In genomic region chr1:67557731-67558448, GRCh38 we compare ENCODE assay signal across 25 cellular contexts.
A peak's percentile ranks its signal among the peaks of the same experiment; 100 is the strongest.
DNase-seq lines count a peak whose midpoint lies in the region; ATAC-seq, FAIRE-seq and TF ChIP-seq lines count a peak whose summit lies in the region.
"Had no signal": no experiment of that assay in that cellular context is flagged by ENCODE, and none has a peak within 500 bp of the region (broad histone marks: within the 10 kb centered on the region; RNA-seq: fewer than 3 reads in every experiment).

No MANE protein-coding gene starts in this region.

- no peaks in the 10 kb centered on the region for H3K9me1 ChIP-seq in K562 (ENCODE audit: control insufficient read depth, insufficient read depth, low read length)

- H3K36me3 ChIP-seq in K562 (ENCODE audit: control insufficient read depth, insufficient read depth, low read length), result no peaks in the 10 kb centered on the region
- no peaks in the 10 kb centered on the region for H3K36me3 ChIP-seq in osteoblast (ENCODE audit: insufficient read depth, low read length)
- H3K36me3 ChIP-seq in thyroid gland, result no peaks in the 10 kb centered on the region
- H3K36me3 ChIP-seq: HAP-1, pancreas, right atrium auricular region, stomach, upper lobe of right lung, WERI-Rb-1 had no signal

- H3K27ac ChIP-seq in K562 (ENCODE audit: extremely low read depth, low read depth, low read length) (no peak overlapping the region), osteoblast (ENCODE audit: low read depth, low read length) (no peak overlapping the region), thyroid gland (no peak overlapping the region)
- H3K27ac ChIP-seq: pancreas, upper lobe of right lung, WERI-Rb-1 had no signal

- no peaks in the 10 kb centered on the region for H4K20me1 ChIP-seq in K562 (replicated peaks; ENCODE audit: control insufficient read depth, insufficient read depth, low read length)
- no peaks in the 10 kb centered on the region for H4K20me1 ChIP-seq in osteoblast (ENCODE audit: insufficient read depth, low read length)

- no peaks in the 10 kb centered on the region for H3K9me3 Mint-ChIP-seq in Calu3 (ENCODE audit: low read depth, unreplicated experiment)
- H3K9me3 Mint-ChIP-seq: activated CD4-positive, alpha-beta T cell treated with anti-CD3 and anti-CD28 coated beads, Interleukin-2, amount 10 ng/mL, durations not matched to agents 7 days and 5 days; activated T-helper 1 cell treated with anti-CD3 and anti-CD28 coated beads, Interleukin-12 subunit alpha, Interleukin-12 subunit beta, Interleukin-2, Interleukin-4 antibody, amounts not matched to agents 30 ng/mL and 10 ng/mL and 1 ng/mL, durations not matched to agents 14 hours and 24 hours and 36 hours; naive B cell had no signal

- CTCF ChIA-PET in Calu3 (lab: Charles Lee) (interaction anchor here (0.5 to 1.5 kb wide), 2 partner anchors 20 to 202 kb away, joined by 3 to 5 read pairs; no protein-coding TSS in a partner anchor), K562 (lab: Yijun Ruan, JAX; ENCODE audit: low intra/inter-chr PET ratio) (no interaction called here)

- intact Hi-C loops in Calu3 (cut with micrococcal nuclease; ENCODE audit: unreplicated experiment), result no loop called here
- intact Hi-C loops in K562 (cut with micrococcal nuclease), result no loop called here
- intact Hi-C loops in thyroid gland (cut with DNase I), result loop anchor here (10.0 kb wide), 2 partner anchors 197 to 267 kb away; no protein-coding TSS in a partner anchor

- no peak overlapping the region for H3K4me3 Mint-ChIP-seq in Calu3 (ENCODE audit: low read depth, unreplicated experiment)
- H3K4me3 Mint-ChIP-seq: activated CD4-positive, alpha-beta T cell treated with anti-CD3 and anti-CD28 coated beads, Interleukin-2, amount 10 ng/mL, durations not matched to agents 7 days and 5 days; activated T-helper 1 cell treated with anti-CD3 and anti-CD28 coated beads, Interleukin-12 subunit alpha, Interleukin-12 subunit beta, Interleukin-2, Interleukin-4 antibody, amounts not matched to agents 30 ng/mL and 10 ng/mL and 1 ng/mL, durations not matched to agents 14 hours and 24 hours and 36 hours; naive B cell had no signal

- ATAC-seq in K562, result peak; percentile 14; the same call in 2 of the 3 replicates
- ATAC-seq in GM18519 (IDR thresholded peaks at IDR 0.05; ENCODE audit: low FRiP score, unreplicated experiment), result no peak
- no peak for ATAC-seq in GM21447 (IDR thresholded peaks at IDR 0.05; ENCODE audit: unreplicated experiment)
- ATAC-seq: PC-3, upper lobe of right lung had no signal

- TF ChIP-seq POLR2A in K562 (conservative IDR thresholded peaks at IDR 0.05), result no peak
- no peak for TF ChIP-seq POLR2A in thyroid gland (IDR thresholded peaks at IDR 0.05)

- H3K4me2 ChIP-seq in K562 (ENCODE audit: insufficient read depth, low read length) (peak overlapping the region; percentile 13; the same call in 1 of the 2 replicates), osteoblast (ENCODE audit: insufficient read depth, low read length) (no peak overlapping the region)

- DNase-seq in Calu3 (no peak), NCI-H69 (lab: John Stamatoyannopoulos, UW) (peak; percentile 7), K562 (ENCODE audit: extremely low read depth in 1 of 4, low spot score in 3 of 4) (peak in 1 of 4 experiments; percentile 38), osteoblast (ENCODE audit: insufficient read length, low spot score, missing footprints) (peak; percentile 9), thyroid gland (no peak)
- DNase-seq in activated CD8-positive, alpha-beta memory T cell treated with anti-CD3 and anti-CD28 coated beads for 24 hours, result no peak
- DNase-seq: activated CD4-positive, alpha-beta T cell treated with anti-CD3 and anti-CD28 coated beads, Interleukin-2, amount 10 ng/mL, durations not matched to agents 7 days and 5 days; activated naive CD4-positive, alpha-beta T cell treated with anti-CD3 and anti-CD28 coated beads, Interleukin-2, amount 50 U/mL, for 16 hours; anterior cingulate cortex; caudate nucleus; dermis blood vessel endothelial cell; mammary epithelial cell; naive B cell; NCI-H1436; pancreas; PC-3; SHP77 treated with DMSO at 0.1 percent for 48 hours; stomach; upper lobe of right lung; WERI-Rb-1 had no signal

- H3K4me1 ChIP-seq in K562 (replicated peaks in 1 of 2; ENCODE audit: control insufficient read depth in 2 of 2, insufficient read depth in 2 of 2, low read length in 2 of 2) (peaks cover 28 to 31% of the 10 kb centered on the region in 2 experiments; a peak in 4 of 5 replicates), osteoblast (ENCODE audit: insufficient read depth, low read length) (peaks cover 19% of the 10 kb centered on the region), thyroid gland (peaks cover 0 to 9% of the 10 kb centered on the region in 2 donors)
- H3K4me1 ChIP-seq: HAP-1 had no signal

- no peak for FAIRE-seq in K562 (lab: Jason Lieb, UNC)
- FAIRE-seq: pancreas had no signal

- no peaks in the 10 kb centered on the region for H3K27me3 Mint-ChIP-seq in Calu3 (ENCODE audit: unreplicated experiment)
- H3K27me3 Mint-ChIP-seq: activated CD4-positive, alpha-beta T cell treated with anti-CD3 and anti-CD28 coated beads, Interleukin-2, amount 10 ng/mL, durations not matched to agents 7 days and 5 days had no signal

- peak overlapping the region; percentile 3 to 73; a peak in 1 of 4 replicates for H3K9ac ChIP-seq in K562 (ENCODE audit: insufficient read depth in 1 of 2, low read depth in 2 of 2, low read length in 2 of 2)

- H3K27ac Mint-ChIP-seq in Calu3 (ENCODE audit: unreplicated experiment), result peak overlapping the region; percentile 33
- H3K27ac Mint-ChIP-seq: activated CD4-positive, alpha-beta T cell treated with anti-CD3 and anti-CD28 coated beads, Interleukin-2, amount 10 ng/mL, durations not matched to agents 7 days and 5 days; activated T-helper 1 cell treated with anti-CD3 and anti-CD28 coated beads, Interleukin-12 subunit alpha, Interleukin-12 subunit beta, Interleukin-2, Interleukin-4 antibody, amounts not matched to agents 30 ng/mL and 10 ng/mL and 1 ng/mL, durations not matched to agents 14 hours and 24 hours and 36 hours; naive B cell had no signal

- TF ChIP-seq CTCF in Calu3 (IDR thresholded peaks at IDR 0.05; ENCODE audit: unreplicated experiment) (no peak), K562 (IDR thresholded peaks at IDR 0.05 in 2 of 3, conservative IDR thresholded peaks at IDR 0.05 in 1 of 3; ENCODE audit: insufficient read depth in 2 of 3, low read depth in 1 of 3, low read length in 3 of 3) (no peak), osteoblast (IDR thresholded peaks at IDR 0.05; ENCODE audit: extremely low read depth, low read depth, low read length) (no peak), thyroid gland (IDR thresholded peaks at IDR 0.05) (no peak)

- H3K36me3 Mint-ChIP-seq in Calu3 (ENCODE audit: insufficient read depth, unreplicated experiment), result no peaks in the 10 kb centered on the region
- H3K36me3 Mint-ChIP-seq: naive B cell had no signal

- H3K9me3 ChIP-seq in K562 (replicated peaks; ENCODE audit: control insufficient read depth, insufficient read depth, low read depth, low read length), result no peaks in the 10 kb centered on the region
- no peaks in the 10 kb centered on the region for H3K9me3 ChIP-seq in osteoblast (ENCODE audit: low read depth, low read length)
- no peaks in the 10 kb centered on the region for H3K9me3 ChIP-seq in thyroid gland
- H3K9me3 ChIP-seq: HAP-1, pancreas, right atrium auricular region, stomach, upper lobe of right lung had no signal

- whole genome bisulfite sequencing in K562 (ENCODE audit: insufficient coverage, low coverage, missing lambda C conversion rate), result 63% methylated on average over 11 of the region's 11 CpGs
- WGBS in thyroid gland, 2 donors, result 78 to 80% methylated on average over 11 of the region's 11 CpGs

- H2AFZ ChIP-seq in K562 (ENCODE audit: low read depth, low read length), result peak overlapping the region; percentile 60
- H2AFZ ChIP-seq in osteoblast (ENCODE audit: low read length), result peak overlapping the region; percentile 17

- H3K79me2 ChIP-seq in K562 (ENCODE audit: control insufficient read depth, insufficient read depth, low read length) (no peaks in the 10 kb centered on the region), osteoblast (ENCODE audit: insufficient read depth, low read length) (no peaks in the 10 kb centered on the region)

- no peaks in the 10 kb centered on the region for H3K27me3 ChIP-seq in K562 (ENCODE audit: control insufficient read depth in 2 of 2, insufficient read depth in 2 of 2, low read length in 2 of 2)
- no peaks in the 10 kb centered on the region for H3K27me3 ChIP-seq in osteoblast (ENCODE audit: insufficient read depth, low read length)
- H3K27me3 ChIP-seq in thyroid gland, result no peaks in the 10 kb centered on the region
- H3K27me3 ChIP-seq: pancreas, right atrium auricular region, stomach, upper lobe of right lung had no signal

- H3K4me3 ChIP-seq in K562 (no peak overlapping the region), osteoblast (ENCODE audit: insufficient read depth, low read length) (no peak overlapping the region), thyroid gland (replicated peaks in 1 of 3) (no peak overlapping the region)
- H3K4me3 ChIP-seq: HAP-1, pancreas, right atrium auricular region, stomach, upper lobe of right lung had no signal

- POLR2A ChIA-PET in K562 (lab: Yijun Ruan, JAX), result interaction anchor here (0.6 to 2.1 kb wide), 11 partner anchors 9 to 137 kb away, joined by 3 to 8 read pairs (median 5); partner anchors contain the start of gene GADD45A

- TF ChIP-seq EP300 in K562 (IDR thresholded peaks at IDR 0.05; ENCODE audit: low read length), result no peak

- in situ Hi-C loops in K562 (cut with MboI), result no loop called here

- peaks cover 56% of the 10 kb centered on the region for H3K4me1 Mint-ChIP-seq in Calu3 (ENCODE audit: low read depth, unreplicated experiment)
- H3K4me1 Mint-ChIP-seq: naive B cell had no signal

- BruUV-seq in Calu3 (replicated peaks; lab: Mats Ljungman, UMichigan) (no TSS peak), K562 (replicated peaks; lab: Mats Ljungman, UMichigan) (no TSS peak)

- TF ChIP-seq RAD21 in K562 (CRISPR knock-in tag; conservative IDR thresholded peaks at IDR 0.05 in 1 of 2, IDR thresholded peaks at IDR 0.05 in 1 of 2), result no peak

TF ChIP-seq in K562, 482 proteins besides CTCF, POLR2A, EP300 and RAD21:
- TF ChIP-seq ZNF121 (CRISPR knock-in tag; conservative IDR thresholded peaks at IDR 0.05) (peak; percentile 24), NR3C1 (CRISPR knock-in tag; IDR thresholded peaks at IDR 0.05) (no peak)
- TF ChIP-seq, protein P1, sequence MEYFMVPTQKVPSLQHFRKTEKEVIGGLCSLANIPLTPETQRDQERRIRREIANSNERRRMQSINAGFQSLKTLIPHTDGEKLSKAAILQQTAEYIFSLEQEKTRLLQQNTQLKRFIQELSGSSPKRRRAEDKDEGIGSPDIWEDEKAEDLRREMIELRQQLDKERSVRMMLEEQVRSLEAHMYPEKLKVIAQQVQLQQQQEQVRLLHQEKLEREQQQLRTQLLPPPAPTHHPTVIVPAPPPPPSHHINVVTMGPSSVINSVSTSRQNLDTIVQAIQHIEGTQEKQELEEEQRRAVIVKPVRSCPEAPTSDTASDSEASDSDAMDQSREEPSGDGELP (CRISPR knock-in tag; IDR thresholded peaks at IDR 0.05; ENCODE audit: borderline replicate concordance), result 0 out of 2 replicates have a peak, but pooled peaks have one; percentile 12

Comparison
In these comparisons a context has a peak if more than half of its experiments do, and no peak if none do; other contexts are left out.
1. DNase-seq: peak in NCI-H69 (single experiment) and osteoblast (single experiment); none in Calu3 (single experiment), activated CD8-positive, alpha-beta memory T cell treated with anti-CD3 and anti-CD28 coated beads for 24 hours (single experiment) and thyroid gland (0 of 2).